In genomic region chr20:48819813-48820648, GRCh38 we compare ENCODE assay signal across 1 cellular context.
TF ChIP-seq lines count a peak whose summit lies in the region.

No MANE protein-coding gene starts in this region.

TF ChIP-seq in GM12878, 131 proteins besides CTCF, POLR2A, EP300 and RAD21:
- TF ChIP-seq EED (IDR thresholded peaks at IDR 0.05; ENCODE audit: low read depth) (0 out of 2 replicates have a peak, but pooled peaks have one; percentile 12), USF2 (IDR thresholded peaks at IDR 0.05; ENCODE audit: borderline replicate concordance, low read depth, low read length) (no peak), E4F1 (IDR thresholded peaks at IDR 0.05; ENCODE audit: borderline replicate concordance, partially characterized antibody) (no peak), SMARCA5 (IDR thresholded peaks at IDR 0.05) (no peak), SKIL (IDR thresholded peaks at IDR 0.05; ENCODE audit: low read depth, poor library complexity, severe bottlenecking) (no peak), ZNF384 (IDR thresholded peaks at IDR 0.05; ENCODE audit: borderline replicate concordance, low read depth, low read length) (no peak), SIN3A (IDR thresholded peaks at IDR 0.05; ENCODE audit: low read depth, low read length) (no peak), NBN (IDR thresholded peaks at IDR 0.05) (no peak)
